9 cellular contexts compared by ENCODE assay signal in the genomic region with DNA sequence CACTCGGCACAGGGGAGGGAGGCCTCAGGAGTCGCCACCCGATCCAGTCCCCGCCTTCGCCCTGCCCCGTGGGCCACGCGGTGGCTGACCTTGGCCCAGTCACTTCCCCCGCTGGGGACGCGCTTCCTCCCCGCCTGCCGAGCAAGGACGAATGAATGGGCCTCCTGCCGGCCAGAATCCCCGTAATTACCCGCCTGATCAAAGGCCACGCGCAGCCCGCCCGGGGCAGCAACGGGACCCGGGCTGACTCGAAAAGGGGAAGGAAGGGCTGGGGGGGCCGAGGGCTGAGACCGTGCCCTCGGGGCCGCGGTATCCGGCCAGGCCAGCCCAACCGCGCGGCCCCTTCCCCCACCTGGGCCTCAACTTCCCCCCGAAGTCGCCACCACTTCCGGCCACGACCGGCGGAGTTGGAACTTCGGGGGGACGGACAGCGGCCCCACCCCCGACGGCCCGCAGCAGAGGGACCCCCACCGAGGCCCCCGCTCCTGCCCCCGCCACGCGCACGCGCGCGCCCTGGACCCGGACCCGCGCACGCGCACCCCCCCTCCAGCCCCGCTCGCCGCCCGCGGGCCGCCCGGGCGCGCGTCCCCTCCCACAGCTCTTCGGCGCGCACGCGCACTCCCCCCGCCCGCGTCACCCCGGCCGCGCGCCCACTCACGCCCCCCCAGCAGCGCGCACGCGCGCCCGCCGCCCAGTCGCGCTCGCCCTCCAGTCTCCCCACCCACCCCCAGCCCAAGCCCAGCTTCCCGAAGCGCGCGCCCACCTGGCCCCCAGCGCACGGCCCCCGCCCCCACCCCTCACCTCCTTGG. TPM values are rescaled to one million over a fixed set of nuclear protein-coding genes. Genes with fewer than 3 reads are reported as not detected.
DNase-seq lines count a peak whose midpoint lies in the region; ATAC-seq, FAIRE-seq and TF ChIP-seq lines count a peak whose summit lies in the region.
"Had no signal": no experiment of that assay in that cellular context is flagged by ENCODE, and none has a peak within 500 bp of the region (broad histone marks: within the 10 kb centered on the region; RNA-seq: fewer than 3 reads in every experiment).

No MANE protein-coding gene starts in this region.

- peaks cover 0 to 9% of the 10 kb centered on the region in 2 donors for H3K36me3 Mint-ChIP-seq in CD4-positive, alpha-beta memory T cell

- POLR2A ChIA-PET in CD4-positive, alpha-beta memory T cell (lab: Charles Lee; ENCODE audit: partially characterized antibody): interaction anchor here (0.6 to 4.9 kb wide), 8 partner anchors 9 to 1120 kb away, joined by 3 to 64 read pairs (median 4); partner anchors contain the start of genes FIZ1, ZNF444, ZNF805 and ZSCAN5A

- no peaks in the 10 kb centered on the region for H3K36me3 ChIP-seq in CD4-positive, alpha-beta memory T cell (ENCODE audit: insufficient read depth, low read length)
- H3K36me3 ChIP-seq in gastroesophageal sphincter (peaks cover 0 to 6% of the 10 kb centered on the region in 2 donors), osteoblast (ENCODE audit: insufficient read depth, low read length) (peaks cover 6% of the 10 kb centered on the region), thoracic aorta (no peaks in the 10 kb centered on the region)

- peaks cover 0 to 2% (median 0%) of the 10 kb centered on the region in 8 donors for H3K9me3 Mint-ChIP-seq in CD4-positive, alpha-beta memory T cell

- CTCF ChIA-PET in CD4-positive, alpha-beta memory T cell (lab: Charles Lee; ENCODE audit: partially characterized antibody): no interaction called here

- H3K4me3 Mint-ChIP-seq in CD4-positive, alpha-beta memory T cell: peak overlapping the region; percentile 79 to 97 (median 86)

- no peak for TF ChIP-seq EP300 in gastroesophageal sphincter (IDR thresholded peaks at IDR 0.05)

- H4K20me1 ChIP-seq in osteoblast (ENCODE audit: insufficient read depth, low read length): peaks cover 40% of the 10 kb centered on the region

- H3K79me2 ChIP-seq in osteoblast (ENCODE audit: insufficient read depth, low read length): peaks cover 48% of the 10 kb centered on the region

- H3K4me1 Mint-ChIP-seq in CD4-positive, alpha-beta memory T cell: peaks cover 21 to 50% (median 40%) of the 10 kb centered on the region in 4 donors

- peak overlapping the region in 1 of 2 donors; percentile 60 for H3K4me3 ChIP-seq in CD4-positive, alpha-beta memory T cell (ENCODE audit: low read length in 2 of 2)
- peak overlapping the region; percentile 71 to 98 for H3K4me3 ChIP-seq in gastroesophageal sphincter
- peak overlapping the region; percentile 87 for H3K4me3 ChIP-seq in osteoblast (ENCODE audit: insufficient read depth, low read length)
- peak overlapping the region; percentile 92 for H3K4me3 ChIP-seq in thoracic aorta

- 0% methylated on average over 5 of the region's 99 CpGs; no CpG with 5 or more reads in 1 of the 2 donors for WGBS in gastroesophageal sphincter (ENCODE audit: low coverage in 1 of 2), 2 donors

- H3K4me2 ChIP-seq in osteoblast (ENCODE audit: insufficient read depth, low read length): peak overlapping the region; percentile 74

- H3K27me3 Mint-ChIP-seq in CD4-positive, alpha-beta memory T cell: no peaks in the 10 kb centered on the region

- H3K27ac Mint-ChIP-seq in CD4-positive, alpha-beta memory T cell: peak overlapping the region; percentile 89 to 97 (median 90)

- H2AFZ ChIP-seq in osteoblast (ENCODE audit: low read length): no peak overlapping the region

- ATAC-seq in GM19452 (IDR thresholded peaks at IDR 0.05; ENCODE audit: unreplicated experiment) (peak; percentile 30), gastroesophageal sphincter (peak; percentile 23), thoracic aorta (ENCODE audit: insufficient number of reproducible peaks, low FRiP score, low read depth) (peak; percentile 15)

- DNase-seq in CD4-positive, alpha-beta memory T cell: peak; percentile 71 to 83 (median 82)
- peak; percentile 66 for DNase-seq in HTR-8/SVneo (ENCODE audit: insufficient read length, low spot score)
- DNase-seq in activated naive CD4-positive, alpha-beta T cell (lab: John Stamatoyannopoulos, UW): peak; percentile 63 to 80 (median 70)
- peak; percentile 99 for DNase-seq in osteoblast (ENCODE audit: insufficient read length, low spot score, missing footprints)
- DNase-seq in thoracic aorta (ENCODE audit: low spot score): peak; percentile 28

- H3K4me1 ChIP-seq in CD4-positive, alpha-beta memory T cell (ENCODE audit: insufficient read depth, low read length): peaks cover 19% of the 10 kb centered on the region
- H3K4me1 ChIP-seq in gastroesophageal sphincter (peaks cover 0 to 57% (median 32%) of the 10 kb centered on the region in 3 donors), osteoblast (ENCODE audit: insufficient read depth, low read length) (peaks cover 17% of the 10 kb centered on the region), thoracic aorta (ENCODE audit: control insufficient read depth in 1 of 2, low read depth in 2 of 2) (peaks cover 20 to 32% of the 10 kb centered on the region in 2 donors)

- H3K27ac ChIP-seq in CD4-positive, alpha-beta memory T cell (ENCODE audit: low read depth, low read length): peak overlapping the region; percentile 92
- peak overlapping the region; percentile 90 to 99 (median 96) for H3K27ac ChIP-seq in gastroesophageal sphincter
- peak overlapping the region; percentile 80 for H3K27ac ChIP-seq in osteoblast (ENCODE audit: low read depth, low read length)
- peak overlapping the region; percentile 75 to 83 for H3K27ac ChIP-seq in thoracic aorta

- H3K9me3 ChIP-seq in CD4-positive, alpha-beta memory T cell (ENCODE audit: control insufficient read depth in 1 of 2, low read length in 2 of 2): no peaks in the 10 kb centered on the region
- H3K9me3 ChIP-seq in gastroesophageal sphincter: no peaks in the 10 kb centered on the region
- no peaks in the 10 kb centered on the region for H3K9me3 ChIP-seq in osteoblast (ENCODE audit: low read depth, low read length)
- no peaks in the 10 kb centered on the region for H3K9me3 ChIP-seq in thoracic aorta

- intact Hi-C loops in CD4-positive, alpha-beta memory T cell (cut with micrococcal nuclease): loop anchor here (1.0 to 5.0 kb wide), 5 partner anchors 21 to 1928 kb away; partner anchors contain the start of genes TSEN34, ZNF444, ZNF582 and ZSCAN5A

- TF ChIP-seq POLR2A in Raji (IDR thresholded peaks at IDR 0.05; ENCODE audit: insufficient read depth, low read depth, low read length) (peak; percentile 65), gastroesophageal sphincter (IDR thresholded peaks at IDR 0.05) (no peak)

- TF ChIP-seq CTCF in gastroesophageal sphincter (IDR thresholded peaks at IDR 0.05) (peak in 3 of 4 experiments; percentile 20 to 37 (median 32)), osteoblast (IDR thresholded peaks at IDR 0.05; ENCODE audit: extremely low read depth, low read depth, low read length) (no peak), thoracic aorta (IDR thresholded peaks at IDR 0.05) (peak; percentile 34)

- FAIRE-seq in HTR-8/SVneo (lab: Jason Lieb, UNC): peak; percentile 42

- H3K27me3 ChIP-seq in CD4-positive, alpha-beta memory T cell (ENCODE audit: insufficient read depth, low read length): no peaks in the 10 kb centered on the region
- no peaks in the 10 kb centered on the region for H3K27me3 ChIP-seq in gastroesophageal sphincter
- no peaks in the 10 kb centered on the region for H3K27me3 ChIP-seq in osteoblast (ENCODE audit: insufficient read depth, low read length)
- no peaks in the 10 kb centered on the region for H3K27me3 ChIP-seq in thoracic aorta (replicated peaks; ENCODE audit: insufficient read depth)

RNA-seq across cellular contexts. Expression of gene ZNF787, which starts 0.5 kb away (rescaled TPM):
- 10 to 100 TPM; 29.6 to 34.1 TPM for total RNA-seq in CD4-positive, alpha-beta memory T cell
- 1 to 10 TPM in 1 of 2 donors, under 1 TPM in 1; 0.67 to 3.1 TPM for polyA plus RNA-seq in CD4-positive, alpha-beta memory T cell
- total RNA-seq in gastroesophageal sphincter (10 to 100 TPM; 18.6 to 31.8 (median 19.7) TPM), osteoblast (23.6 and 27.5 TPM in 2 replicates), thoracic aorta (10 to 100 TPM; 13.4 to 18.7 TPM)

RNA-seq across cellular contexts. Expression of gene ZNF444, which starts 20.5 kb away (rescaled TPM):
- total RNA-seq in CD4-positive, alpha-beta memory T cell: 10 to 100 TPM; 33.2 to 42.8 TPM
- polyA plus RNA-seq in CD4-positive, alpha-beta memory T cell: 10 to 100 TPM in 1 of 2 donors, 1 to 10 TPM in 1; 6.2 to 20.8 TPM
- total RNA-seq in gastroesophageal sphincter (10 to 100 TPM; 36.2 to 57.9 (median 41.3) TPM), osteoblast (13.0 and 16.6 TPM in 2 replicates), thoracic aorta (10 to 100 TPM; 28.2 to 31.0 TPM)

RNA-seq across cellular contexts. Expression of gene GALP, which starts 55.2 kb away (rescaled TPM):
- total RNA-seq in CD4-positive, alpha-beta memory T cell: not detected
- polyA plus RNA-seq in CD4-positive, alpha-beta memory T cell: not detected
- total RNA-seq in gastroesophageal sphincter (not detected), osteoblast (not detected in 2 replicates), thoracic aorta (not detected)
- total RNA-seq: subcutaneous adipose tissue had no signal

Comparison
In these comparisons a context has a peak if more than half of its experiments do, and no peak if none do; other contexts are left out.
1. DNase-seq: peak in every context shown above with its lines; median percentile 99 in osteoblast; 82 in CD4-positive, alpha-beta memory T cell; 70 in activated naive CD4-positive, alpha-beta T cell; 66 in HTR-8/SVneo; 28 in thoracic aorta.